ENCODE assay signal across 21 cellular contexts in the genomic region with DNA sequence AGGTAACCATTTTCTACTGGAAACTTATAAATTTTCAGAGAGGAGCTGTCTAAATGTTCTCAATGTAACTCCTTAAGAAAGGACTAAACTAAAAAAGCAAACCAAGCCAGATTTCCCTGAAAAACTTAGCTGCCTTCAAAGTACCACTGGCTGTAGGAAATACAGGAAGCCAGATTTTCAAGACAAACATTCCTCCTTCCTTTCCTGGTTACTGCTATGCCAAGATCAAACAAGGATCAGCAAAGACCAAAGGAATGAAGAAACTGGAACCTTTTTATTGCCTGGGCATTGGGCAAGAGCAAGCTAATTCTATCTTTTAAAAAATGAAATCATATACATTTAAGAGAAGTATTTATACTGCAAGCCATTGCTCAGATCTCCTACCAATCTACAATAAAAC.
DNase-seq lines count a peak whose midpoint lies in the region; ATAC-seq, FAIRE-seq and TF ChIP-seq lines count a peak whose summit lies in the region.
"Had no signal": no experiment of that assay in that cellular context is flagged by ENCODE, and none has a peak within 500 bp of the region (broad histone marks: within the 10 kb centered on the region; RNA-seq: fewer than 3 reads in every experiment).

No MANE protein-coding gene starts in this region.

- no peak overlapping the region for H3K4me2 ChIP-seq in HepG2 (ENCODE audit: low read depth, low read length)

- FAIRE-seq in HepG2 (lab: Jason Lieb, UNC) (no peak), bronchial epithelial cell (lab: Jason Lieb, UNC) (no peak)

- H3K4me3 ChIP-seq in HepG2 (replicated peaks in 1 of 3; ENCODE audit: insufficient read depth in 1 of 3, low read depth in 2 of 3, low read length in 3 of 3), result no peak overlapping the region
- H3K4me3 ChIP-seq in right lobe of liver, result no peak overlapping the region
- no peak overlapping the region for H3K4me3 ChIP-seq in bronchial epithelial cell (ENCODE audit: low read depth, low read length)
- H3K4me3 ChIP-seq in upper lobe of right lung, result no peak overlapping the region
- H3K4me3 ChIP-seq: SJSA1, uterus had no signal

- H2AFZ ChIP-seq in HepG2 (ENCODE audit: low read length), result no peak overlapping the region

- ATAC-seq in HepG2 (no peak), right lobe of liver (no peak), upper lobe of right lung (peak; percentile 46)
- ATAC-seq: activated CD8-positive, alpha-beta T cell treated with anti-CD3 and anti-CD28 coated beads, Interleukin-2, amount 10 ng/mL, durations not matched to agents 7 days and 5 days; activated T-cell treated with anti-CD3 and anti-CD28 coated beads, Interleukin-2, amount 50 U/mL, for 4 hours had no signal

- CTCF ChIA-PET in HepG2 (lab: Yijun Ruan, JAX; ENCODE audit: low intra/inter-chr PET ratio, low total read pairs), result no interaction called here

- H4K20me1 ChIP-seq in HepG2 (ENCODE audit: insufficient read depth, low read length), result no peaks in the 10 kb centered on the region

- in situ Hi-C loops in HepG2 (cut with HindIII; ENCODE audit: extremely low pct_ligation_motif_present, low pct_unique_long_range_greater_than_20kb), result no loop called here

- BruUV-seq in HepG2 (replicated peaks; lab: Mats Ljungman, UMichigan), result no TSS peak

- H3K27me3 ChIP-seq in HepG2 (ENCODE audit: control insufficient read depth in 1 of 2, insufficient read depth in 2 of 2, low read length in 2 of 2) (no peaks in the 10 kb centered on the region), right lobe of liver (no peaks in the 10 kb centered on the region), bronchial epithelial cell (ENCODE audit: control insufficient read depth, insufficient read depth, low read length) (no peaks in the 10 kb centered on the region), upper lobe of right lung (no peaks in the 10 kb centered on the region)
- H3K27me3 ChIP-seq: SJSA1, uterus had no signal

- DNase-seq in HepG2 (ENCODE audit: low spot score), result no peak
- no peak for DNase-seq in right lobe of liver
- peak; percentile 25 for DNase-seq in bronchial epithelial cell (ENCODE audit: low read depth)
- DNase-seq in iris pigment epithelial cell (ENCODE audit: low read depth), result peak; percentile 25
- DNase-seq in upper lobe of right lung, result no peak
- DNase-seq in NOMO-1 treated with dmso at 0.1 percent for 144 hours (lab: John Stamatoyannopoulos, UW; ENCODE audit: unreplicated experiment), result no peak
- no peak for DNase-seq in stimulated activated CD4-positive, alpha-beta T cell treated with anti-CD3 and anti-CD28 coated beads, Interleukin-1b, Interleukin-23, amount 100 ng/mL, for 48 hours
- DNase-seq in CD1c-positive myeloid dendritic cell (ENCODE audit: extremely low spot score), result no peak
- DNase-seq: 8988T; activated B cell treated with CpG ODN at 0.5 μM for 24 hours; activated CD8-positive, alpha-beta T cell treated with anti-CD3 and anti-CD28 coated beads, Interleukin-2, amount 10 ng/mL, durations not matched to agents 7 days and 5 days; activated T-cell treated with anti-CD3 and anti-CD28 coated beads, Interleukin-2, amount 50 U/mL, for 4 hours; C1 segment of cervical spinal cord; erythroblast; NCI-H1436 treated with DMSO at 0.1 percent for 48 hours; NCI-H2171 treated with DMSO at 0.1 percent for 48 hours; nucleus accumbens; stimulated activated CD4-positive, alpha-beta T cell treated with anti-CD3 and anti-CD28 coated beads, Interleukin-4, amount 100 ng/mL, for 24 hours; T-helper 2 cell; uterus had no signal

- H3K27ac ChIP-seq in HepG2 (ENCODE audit: extremely low read length, insufficient read depth, low read length) (no peak overlapping the region), right lobe of liver (no peak overlapping the region), upper lobe of right lung (peak overlapping the region; percentile 4)
- H3K27ac ChIP-seq: SJSA1, uterus had no signal

- TF ChIP-seq RAD21 in HepG2 (CRISPR knock-in tag; IDR thresholded peaks at IDR 0.05), result no peak

- no peaks in the 10 kb centered on the region for H3K79me2 ChIP-seq in HepG2 (ENCODE audit: insufficient read depth, low read length)

- intact Hi-C loops in HepG2 (cut with micrococcal nuclease; ENCODE audit: unreplicated experiment), result no loop called here
- intact Hi-C loops in right lobe of liver (cut with DNase I), result no loop called here
- intact Hi-C loops in upper lobe of right lung (cut with DNase I), result no loop called here

- TF ChIP-seq CTCF in HepG2 (CRISPR knock-in tag; IDR thresholded peaks at IDR 0.05), result no peak
- TF ChIP-seq CTCF in right lobe of liver (IDR thresholded peaks at IDR 0.05), result no peak
- no peak for TF ChIP-seq CTCF in bronchial epithelial cell (IDR thresholded peaks at IDR 0.05; ENCODE audit: insufficient read depth, low read length, severe bottlenecking)
- TF ChIP-seq CTCF in upper lobe of right lung (IDR thresholded peaks at IDR 0.05), result no peak

- no peak for TF ChIP-seq EP300 in HepG2 (IDR thresholded peaks at IDR 0.05; ENCODE audit: low read depth in 2 of 2, low read length in 2 of 2)
- no peak for TF ChIP-seq EP300 in HepG2 (CRISPR knock-in tag; IDR thresholded peaks at IDR 0.05; ENCODE audit: borderline replicate concordance)

- no peak for TF ChIP-seq POLR2A in HepG2 (IDR thresholded peaks at IDR 0.05; ENCODE audit: insufficient read depth in 1 of 2, low read depth in 2 of 2, low read length in 2 of 2)
- no peak for TF ChIP-seq POLR2A in right lobe of liver (IDR thresholded peaks at IDR 0.05)

- no peak overlapping the region for H3K9ac ChIP-seq in HepG2 (ENCODE audit: insufficient read depth, low read depth, low read length)

- POLR2A ChIA-PET in HepG2 (lab: Yijun Ruan, JAX), result no interaction called here

- H3K4me1 ChIP-seq in HepG2 (ENCODE audit: insufficient read depth, low read length), result peaks cover 15% of the 10 kb centered on the region
- H3K4me1 ChIP-seq in right lobe of liver, result peaks cover 0 to 9% (median 2%) of the 10 kb centered on the region in 4 donors
- peaks cover 42% of the 10 kb centered on the region for H3K4me1 ChIP-seq in upper lobe of right lung
- H3K4me1 ChIP-seq: uterus had no signal

- H3K9me3 ChIP-seq in HepG2 (ENCODE audit: low read length), result no peaks in the 10 kb centered on the region
- no peaks in the 10 kb centered on the region for H3K9me3 ChIP-seq in right lobe of liver
- H3K9me3 ChIP-seq in upper lobe of right lung, result no peaks in the 10 kb centered on the region
- H3K9me3 ChIP-seq: SJSA1, uterus had no signal

- H3K36me3 ChIP-seq in HepG2 (replicated peaks in 1 of 2; ENCODE audit: control insufficient read depth in 1 of 2, insufficient read depth in 2 of 2, low read length in 2 of 2), result 0 out of 5 replicates have a peak, but pooled peaks cover 0 to 3% of the 10 kb centered on the region in 2 experiments
- no peaks in the 10 kb centered on the region for H3K36me3 ChIP-seq in right lobe of liver
- H3K36me3 ChIP-seq in bronchial epithelial cell (ENCODE audit: control insufficient read depth, insufficient read depth, low read length), result peaks cover 1% of the 10 kb centered on the region
- H3K36me3 ChIP-seq in upper lobe of right lung, result peaks cover 7% of the 10 kb centered on the region
- H3K36me3 ChIP-seq: uterus had no signal

TF ChIP-seq in HepG2, 621 proteins besides CTCF, POLR2A, EP300 and RAD21 (continues in another document):
- TF ChIP-seq PRMT3 (CRISPR knock-in tag; IDR thresholded peaks at IDR 0.05; ENCODE audit: borderline replicate concordance, low read depth) (no peak), NFIB (CRISPR knock-in tag; IDR thresholded peaks at IDR 0.05; ENCODE audit: borderline replicate concordance) (no peak), THAP8 (CRISPR knock-in tag; IDR thresholded peaks at IDR 0.05; ENCODE audit: borderline replicate concordance) (no peak), ZNF567 (CRISPR knock-in tag; IDR thresholded peaks at IDR 0.05; ENCODE audit: borderline replicate concordance) (no peak), ZFYVE20 (CRISPR knock-in tag; IDR thresholded peaks at IDR 0.05; ENCODE audit: borderline replicate concordance, low read depth) (no peak)
- TF ChIP-seq, protein P1, sequence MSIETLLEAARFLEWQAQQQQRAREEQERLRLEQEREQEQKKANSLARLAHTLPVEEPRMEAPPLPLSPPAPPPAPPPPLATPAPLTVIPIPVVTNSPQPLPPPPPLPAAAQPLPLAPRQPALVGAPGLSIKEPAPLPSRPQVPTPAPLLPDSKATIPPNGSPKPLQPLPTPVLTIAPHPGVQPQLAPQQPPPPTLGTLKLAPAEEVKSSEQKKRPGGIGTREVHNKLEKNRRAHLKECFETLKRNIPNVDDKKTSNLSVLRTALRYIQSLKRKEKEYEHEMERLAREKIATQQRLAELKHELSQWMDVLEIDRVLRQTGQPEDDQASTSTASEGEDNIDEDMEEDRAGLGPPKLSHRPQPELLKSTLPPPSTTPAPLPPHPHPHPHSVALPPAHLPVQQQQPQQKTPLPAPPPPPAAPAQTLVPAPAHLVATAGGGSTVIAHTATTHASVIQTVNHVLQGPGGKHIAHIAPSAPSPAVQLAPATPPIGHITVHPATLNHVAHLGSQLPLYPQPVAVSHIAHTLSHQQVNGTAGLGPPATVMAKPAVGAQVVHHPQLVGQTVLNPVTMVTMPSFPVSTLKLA (IDR thresholded peaks at IDR 0.05), result no peak

Comparison
In these comparisons a context has a peak if more than half of its experiments do, and no peak if none do; other contexts are left out.
1. DNase-seq: peak in bronchial epithelial cell (single experiment) and iris pigment epithelial cell (single experiment); none in HepG2 (single experiment), right lobe of liver (0 of 3), upper lobe of right lung (single experiment), NOMO-1 treated with dmso at 0.1 percent for 144 hours (single experiment), stimulated activated CD4-positive, alpha-beta T cell treated with anti-CD3 and anti-CD28 coated beads, Interleukin-1b, Interleukin-23, amount 100 ng/mL, for 48 hours (single experiment) and CD1c-positive myeloid dendritic cell (single experiment).